ENCODE assay signal across 6 cellular contexts in genomic region chrX:49042581-49043219, GRCh38. TPM values are rescaled to one million over a fixed set of nuclear protein-coding genes. Genes with fewer than 3 reads are reported as not detected.
DNase-seq lines count a peak whose midpoint lies in the region; ATAC-seq and TF ChIP-seq lines count a peak whose summit lies in the region.

No MANE protein-coding gene starts in this region.

- in situ Hi-C loops in G401 (cut with HindIII; ENCODE audit: low sequenced_read_pairs) = no loop called here

- H3K9ac ChIP-seq in iPS-15b (ENCODE audit: low read depth, low read length) = peak overlapping the region; percentile 94

- no peaks in the 10 kb centered on the region for H3K9me3 ChIP-seq in iPS-15b (ENCODE audit: control insufficient read depth, insufficient read depth, low read length)

- no peak for TF ChIP-seq CTCF in RWPE1 (conservative IDR thresholded peaks at IDR 0.05; ENCODE audit: low read depth)

- H3K27me3 ChIP-seq in iPS-15b (ENCODE audit: control insufficient read depth, insufficient read depth, low read length) = no peaks in the 10 kb centered on the region

- ATAC-seq in GM19035 (IDR thresholded peaks at IDR 0.05; ENCODE audit: unreplicated experiment) = peak; percentile 8
- ATAC-seq in HG02885 (IDR thresholded peaks at IDR 0.05; ENCODE audit: poor library complexity, unreplicated experiment) = no peak
- no peak for ATAC-seq in GM21390 (IDR thresholded peaks at IDR 0.05; ENCODE audit: unreplicated experiment)

- H3K27ac ChIP-seq in RWPE1 = peak overlapping the region; percentile 91

- DNase-seq in RWPE1 (ENCODE audit: low spot score) = no peak
- no peak for DNase-seq in G401 (ENCODE audit: low spot score)

- peaks cover 20% of the 10 kb centered on the region for H3K36me3 ChIP-seq in iPS-15b (ENCODE audit: control insufficient read depth, insufficient read depth, low read length)

- peaks cover 6% of the 10 kb centered on the region for H3K4me1 ChIP-seq in iPS-15b (ENCODE audit: control insufficient read depth, insufficient read depth, low read length)

- CTCF ChIA-PET in RWPE1 (lab: Yijun Ruan, JAX) = no interaction called here

- POLR2A ChIA-PET in RWPE1 (lab: Yijun Ruan, JAX; ENCODE audit: low non-redundant PET) = interaction anchor here (0.8 kb wide), 1 partner anchor 84 kb away, joined by 3 read pairs; no protein-coding TSS in a partner anchor

- H3K4me3 ChIP-seq in iPS-15b (ENCODE audit: low read depth, low read length) = peak overlapping the region; percentile 83

RNA-seq across cellular contexts. Expression of gene TFE3, which starts 0.5 kb away (rescaled TPM):
- 27.3 and 50.0 TPM in 2 replicates for total RNA-seq in G401 (2014; rRNA removed; shearing (Covaris generic))

RNA-seq across cellular contexts. Expression of gene CCDC120, which starts 16.1 kb away (rescaled TPM):
- total RNA-seq in G401 (2014; rRNA removed; shearing (Covaris generic)) = 0.12 and 0.98 TPM in 2 replicates

RNA-seq across cellular contexts. Expression of gene PRAF2, which starts 31.1 kb away (rescaled TPM):
- total RNA-seq in G401 (2014; rRNA removed; shearing (Covaris generic)) = 4.6 and 10.8 TPM in 2 replicates

RNA-seq across cellular contexts. Expression of gene WDR45, which starts 37.0 kb away (rescaled TPM):
- total RNA-seq in G401 (2014; rRNA removed; shearing (Covaris generic)) = 18.6 and 36.0 TPM in 2 replicates

RNA-seq across cellular contexts. Expression of gene GRIPAP1, which starts 40.6 kb away (rescaled TPM):
- 19.1 and 22.9 TPM in 2 replicates for total RNA-seq in G401 (2014; rRNA removed; shearing (Covaris generic))
